In the genomic region with DNA sequence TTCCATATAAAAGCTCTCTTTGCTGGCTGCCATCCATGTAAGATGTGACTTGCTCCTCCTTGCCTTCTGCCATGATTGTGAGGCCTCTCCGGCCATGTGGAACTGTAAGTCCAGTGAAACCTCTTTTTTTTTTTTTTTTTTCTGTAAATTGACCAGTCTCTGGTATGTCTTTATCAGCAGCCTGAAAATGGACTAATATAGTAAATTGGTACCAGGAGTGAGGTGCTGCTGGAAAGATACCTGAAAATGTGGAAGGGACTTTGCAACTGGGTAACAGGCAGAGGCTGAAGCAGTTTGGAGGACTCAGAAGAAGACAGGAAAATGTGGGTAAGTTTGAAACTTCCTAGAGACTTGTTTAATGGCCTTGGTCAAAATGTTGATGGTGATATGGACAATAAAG, we compare ENCODE assay signal across 29 cellular contexts.
"Had no signal": no experiment of that assay in that cellular context is flagged by ENCODE, and none has a peak within 500 bp of the region (broad histone marks: within the 10 kb centered on the region; RNA-seq: fewer than 3 reads in every experiment).

No MANE protein-coding gene starts in this region.

- H3K36me3 Mint-ChIP-seq: stimulated activated effector memory CD8-positive, alpha-beta T cell treated with anti-CD3 and anti-CD28 coated beads, Interleukin-12 subunit alpha, Interleukin-12 subunit beta, amount 100 ng/mL, for 72 hours; stimulated activated memory B cell treated with anti-CD40 and anti-IgM and Interleukin-4, amounts not matched to agents 10 μg/mL and 1 μg/mL and 100 μg/mL, for 72 hours; type B pancreatic cell had no signal

- H3K36me3 ChIP-seq: stomach, suprapubic skin, thoracic aorta, thyroid gland, tibial artery, tibial nerve, transverse colon, upper lobe of left lung, upper lobe of right lung, uterus, vagina had no signal

- H3K9me3 ChIP-seq: testis, thyroid gland, uterus had no signal

- H3K4me1 ChIP-seq: stomach, suprapubic skin, testis, thyroid gland, tibial artery, tibial nerve, transverse colon, upper lobe of left lung, upper lobe of right lung, uterus, vagina had no signal

- H3K4me1 Mint-ChIP-seq: stimulated activated effector memory CD8-positive, alpha-beta T cell treated with anti-CD3 and anti-CD28 coated beads, Interleukin-12 subunit alpha, Interleukin-12 subunit beta, amount 100 ng/mL, for 72 hours; stimulated activated memory B cell treated with anti-CD40 and anti-IgM and Interleukin-4, amounts not matched to agents 10 μg/mL and 1 μg/mL and 100 μg/mL, for 72 hours; stimulated activated naive B cell treated with anti-CD40 and anti-IgM and Interleukin-4, amounts not matched to agents 10 μg/mL and 1 μg/mL and 100 μg/mL, for 72 hours; stimulated activated naive CD8-positive, alpha-beta T cell treated with anti-CD3 and anti-CD28 coated beads, Interleukin-15, amount 100 ng/mL, for 72 hours had no signal

- H3K4me3 Mint-ChIP-seq: stimulated activated effector memory CD8-positive, alpha-beta T cell treated with anti-CD3 and anti-CD28 coated beads, Interleukin-12 subunit alpha, Interleukin-12 subunit beta, amount 100 ng/mL, for 72 hours; stimulated activated memory B cell treated with anti-CD40 and anti-IgM and Interleukin-4, amounts not matched to agents 10 μg/mL and 1 μg/mL and 100 μg/mL, for 72 hours; stimulated activated naive B cell treated with anti-CD40 and anti-IgM and Interleukin-4, amounts not matched to agents 10 μg/mL and 1 μg/mL and 100 μg/mL, for 72 hours; stimulated activated naive CD8-positive, alpha-beta T cell treated with anti-CD3 and anti-CD28 coated beads, Interleukin-15, amount 100 ng/mL, for 72 hours; stimulated activated naive CD8-positive, alpha-beta T cell treated with anti-CD3 and anti-CD28 coated beads, Interleukin-15, Interleukin-2, amounts not matched to agents 100 ng/mL and 50 ng/mL, for 24 hours; type B pancreatic cell had no signal

- ATAC-seq: stimulated activated effector memory CD8-positive, alpha-beta T cell treated with anti-CD3 and anti-CD28 coated beads, Interleukin-12 subunit alpha, Interleukin-12 subunit beta, amount 100 ng/mL, for 72 hours; stimulated activated memory B cell treated with anti-CD40 and anti-IgM and Interleukin-4, amounts not matched to agents 10 μg/mL and 1 μg/mL and 100 μg/mL, for 72 hours; stimulated activated naive B cell treated with anti-CD40 and anti-IgM and Interleukin-4, amounts not matched to agents 10 μg/mL and 1 μg/mL and 100 μg/mL, for 72 hours; stimulated activated naive CD8-positive, alpha-beta T cell treated with anti-CD3 and anti-CD28 coated beads, Interleukin-15, amount 100 ng/mL, for 72 hours; stimulated activated naive CD8-positive, alpha-beta T cell treated with anti-CD3 and anti-CD28 coated beads, Interleukin-15, Interleukin-2, amounts not matched to agents 100 U/mL and 50 U/mL, for 24 hours; upper lobe of right lung had no signal

- FAIRE-seq: urothelium cell line had no signal

- H3K4me3 ChIP-seq: stomach, suprapubic skin, testis, thoracic aorta, thyroid gland, tibial artery, tibial nerve, transverse colon, upper lobe of left lung, upper lobe of right lung, uterus, vagina had no signal

- H3K27me3 ChIP-seq: stomach, suprapubic skin, testis, thyroid gland, tibial artery, tibial nerve, transverse colon, upper lobe of left lung, upper lobe of right lung, uterus, vagina had no signal

- DNase-seq: stimulated activated CD4-positive, alpha-beta T cell treated with anti-CD3 and anti-CD28 coated beads, Interleukin-2, amount 100 ng/mL, for 48 hours; stimulated activated CD4-positive, alpha-beta T cell treated with anti-CD3 and anti-CD28 coated beads, Interleukin-4, amount 100 ng/mL, for 1 hour; stimulated activated CD4-positive, alpha-beta T cell treated with anti-CD3 and anti-CD28 coated beads, Interleukin-4, amount 100 ng/mL, for 24 hours; stimulated activated CD4-positive, alpha-beta T cell treated with anti-CD3 and anti-CD28 coated beads, Interleukin-4, amount 100 ng/mL, for 4 hours; stimulated activated CD8-positive, alpha-beta memory T cell treated with anti-CD3 and anti-CD28 coated beads, Interleukin-4, amount 100 ng/mL, for 48 hours; stimulated activated naive B cell treated with anti-CD40 and anti-IgM and Interleukin-4, amounts not matched to agents 10 μg/mL and 1 μg/mL and 100 μg/mL, for 72 hours; stimulated activated naive CD4-positive, alpha-beta T cell; stimulated activated naive CD4-positive, alpha-beta T cell treated with Interleukin-2 at 50 U/mL for 16 hours; stimulated activated naive CD8-positive, alpha-beta T cell treated with anti-CD3 and anti-CD28 coated beads, Interleukin-15, amount 100 ng/mL, for 72 hours; stimulated activated naive CD8-positive, alpha-beta T cell treated with anti-CD3 and anti-CD28 coated beads, Interleukin-15, Interleukin-2, amounts not matched to agents 100 U/mL and 50 U/mL, for 24 hours; stomach; substantia nigra; testis; thyroid gland; tibial artery; transverse colon; trophoblast cell; upper lobe of left lung; upper lobe of right lung; uterus had no signal

- H3K27me3 Mint-ChIP-seq: stimulated activated memory B cell treated with anti-CD40 and anti-IgM and Interleukin-4, amounts not matched to agents 10 μg/mL and 1 μg/mL and 100 μg/mL, for 72 hours; stimulated activated naive CD8-positive, alpha-beta T cell treated with anti-CD3 and anti-CD28 coated beads, Interleukin-15, amount 100 ng/mL, for 72 hours; stimulated activated naive CD8-positive, alpha-beta T cell treated with anti-CD3 and anti-CD28 coated beads, Interleukin-15, Interleukin-2, amounts not matched to agents 100 ng/mL and 50 ng/mL, for 24 hours had no signal

- H3K27ac ChIP-seq: stomach, suprapubic skin, testis, thoracic aorta, thyroid gland, tibial artery, tibial nerve, transverse colon, upper lobe of left lung, upper lobe of right lung, uterus, vagina had no signal

- H3K27ac Mint-ChIP-seq: stimulated activated effector memory CD8-positive, alpha-beta T cell treated with anti-CD3 and anti-CD28 coated beads, Interleukin-12 subunit alpha, Interleukin-12 subunit beta, amount 100 ng/mL, for 72 hours; stimulated activated memory B cell treated with anti-CD40 and anti-IgM and Interleukin-4, amounts not matched to agents 10 μg/mL and 1 μg/mL and 100 μg/mL, for 72 hours; stimulated activated naive B cell treated with anti-CD40 and anti-IgM and Interleukin-4, amounts not matched to agents 10 μg/mL and 1 μg/mL and 100 μg/mL, for 72 hours; stimulated activated naive CD8-positive, alpha-beta T cell treated with anti-CD3 and anti-CD28 coated beads, Interleukin-15, amount 100 ng/mL, for 72 hours; stimulated activated naive CD8-positive, alpha-beta T cell treated with anti-CD3 and anti-CD28 coated beads, Interleukin-15, Interleukin-2, amounts not matched to agents 100 ng/mL and 50 ng/mL, for 24 hours; type B pancreatic cell had no signal
